ENCODE assay signal across 8 cellular contexts in genomic region chr6:169789944-169790927, GRCh38. TPM values are rescaled to one million over a fixed set of nuclear protein-coding genes. Genes with fewer than 3 reads are reported as not detected.
DNase-seq lines count a peak whose midpoint lies in the region; ATAC-seq and TF ChIP-seq lines count a peak whose summit lies in the region.

No MANE protein-coding gene starts in this region.

- H3K4me1 Mint-ChIP-seq in GM23338, result peaks cover 10% of the 10 kb centered on the region; the same call in 2 of the 3 replicates

- H3K27ac ChIP-seq in DOHH2 (ENCODE audit: low read depth, low read length) (no peak overlapping the region), GM23338 (ENCODE audit: low read depth) (no peak overlapping the region), RWPE1 (peak overlapping the region; percentile 76)

- H3K27me3 ChIP-seq in DOHH2 (ENCODE audit: control insufficient read depth, low read length) (0 out of 2 replicates have a peak, but pooled peaks cover 3% of the 10 kb centered on the region), GM23338 (ENCODE audit: insufficient read depth) (peaks cover 10% of the 10 kb centered on the region), neuron (ENCODE audit: insufficient read depth, low read length) (no peaks in the 10 kb centered on the region)

- H3K36me3 ChIP-seq in DOHH2 (ENCODE audit: control insufficient read depth, low read length), result no peaks in the 10 kb centered on the region
- no peaks in the 10 kb centered on the region for H3K36me3 ChIP-seq in GM23338 (ENCODE audit: insufficient read depth)
- H3K36me3 ChIP-seq in neuron (ENCODE audit: insufficient read depth, low read length), result no peaks in the 10 kb centered on the region

- H3K27me3 Mint-ChIP-seq in GM23338 (ENCODE audit: insufficient read depth, low read depth, poor library complexity), result peaks cover 14% of the 10 kb centered on the region

- peak overlapping the region; percentile 80 for H3K4me3 Mint-ChIP-seq in GM23338

- TF ChIP-seq CTCF in DOHH2 (IDR thresholded peaks at IDR 0.05; ENCODE audit: low read depth, low read length, poor library complexity, severe bottlenecking) (peak; percentile 97), GM23338 (conservative IDR thresholded peaks at IDR 0.05; ENCODE audit: low read depth in 2 of 2) (peak; percentile 93 to 97), RWPE1 (conservative IDR thresholded peaks at IDR 0.05; ENCODE audit: low read depth) (peak; percentile 98), foreskin fibroblast (IDR thresholded peaks at IDR 0.05; ENCODE audit: low read depth, low read length) (peak; percentile 99)

- H3K36me3 Mint-ChIP-seq in GM23338 (ENCODE audit: low read depth), result no peaks in the 10 kb centered on the region

- peak overlapping the region; percentile 100 for H2AFZ ChIP-seq in GM23338
- peak overlapping the region; percentile 62 for H2AFZ ChIP-seq in neuron (ENCODE audit: low read depth, low read length)

- H3K4me3 ChIP-seq in DOHH2 (ENCODE audit: low read length) (peak overlapping the region; percentile 77), GM23338 (peak overlapping the region; percentile 68), foreskin fibroblast (ENCODE audit: low read depth in 1 of 2, low read length in 2 of 2) (peak overlapping the region; percentile 46 to 67), neuron (ENCODE audit: low read length) (peak overlapping the region; percentile 67)

- peak; percentile 95 for ATAC-seq in GM23338

- no peaks in the 10 kb centered on the region for H3F3A ChIP-seq in DOHH2 (ENCODE audit: control insufficient read depth, insufficient read depth)
- H3F3A ChIP-seq in GM23338 (replicated peaks; ENCODE audit: low read depth), result no peaks in the 10 kb centered on the region

- H3K4me1 ChIP-seq in DOHH2 (ENCODE audit: control insufficient read depth, low read length) (peaks cover 15% of the 10 kb centered on the region), GM23338 (ENCODE audit: insufficient read depth) (no peaks in the 10 kb centered on the region), neuron (ENCODE audit: insufficient read depth, low read length) (peaks cover 19% of the 10 kb centered on the region)

- POLR2A ChIA-PET in RWPE1 (lab: Yijun Ruan, JAX; ENCODE audit: low non-redundant PET), result interaction anchor here (0.5 kb wide), 1 partner anchor 502 kb away, joined by 6 read pairs; no protein-coding TSS in a partner anchor

- no peak overlapping the region; the same call in 1 of the 2 replicates for H3K27ac Mint-ChIP-seq in GM23338

- no peaks in the 10 kb centered on the region for H3K9me3 ChIP-seq in DOHH2 (ENCODE audit: control insufficient read depth, insufficient read depth, low read length)
- H3K9me3 ChIP-seq in neuron (ENCODE audit: low read length), result no peaks in the 10 kb centered on the region

- H4K20me1 ChIP-seq in DOHH2 (ENCODE audit: control insufficient read depth, insufficient read depth, low read depth, low read length) (no peaks in the 10 kb centered on the region), GM23338 (replicated peaks; ENCODE audit: insufficient read depth) (no peaks in the 10 kb centered on the region)

- CTCF ChIA-PET in RWPE1 (lab: Yijun Ruan, JAX), result interaction anchor here (0.6 to 1.9 kb wide), 22 partner anchors 13 to 826 kb away, joined by 3 to 29 read pairs (median 4); partner anchors contain the start of gene DLL1

- H3K9me2 ChIP-seq in DOHH2 (replicated peaks; ENCODE audit: control insufficient read depth, low read length), result no peaks in the 10 kb centered on the region
- no peaks in the 10 kb centered on the region for H3K9me2 ChIP-seq in GM23338 (ENCODE audit: insufficient read depth)

- H3K79me2 ChIP-seq in DOHH2 (ENCODE audit: control insufficient read depth, low read length) (no peaks in the 10 kb centered on the region), GM23338 (replicated peaks; ENCODE audit: insufficient read depth) (no peaks in the 10 kb centered on the region)

- no peaks in the 10 kb centered on the region for H3K9me3 Mint-ChIP-seq in GM23338

- H3K4me2 ChIP-seq in DOHH2 (ENCODE audit: low read length) (peak overlapping the region; percentile 94), GM23338 (peak overlapping the region; percentile 93)

- DNase-seq in GM23338 (ENCODE audit: low spot score) (peak; percentile 89), LHCN-M2 (ENCODE audit: low read depth) (peak; percentile 55), RWPE1 (ENCODE audit: low spot score) (peak; percentile 81), foreskin fibroblast (peak; percentile 71 to 92), stromal cell of bone marrow (ENCODE audit: low read depth) (peak; percentile 45)
- peak; percentile 90 for DNase-seq in activated effector memory CD4-positive, alpha-beta T cell treated with anti-CD3 and anti-CD28 coated beads, Interleukin-2, amount 50 U/mL, for 16 hours

TF ChIP-seq in GM23338, 12 proteins besides CTCF, POLR2A, EP300 and RAD21:
- TF ChIP-seq POLR2AphosphoS5 (IDR thresholded peaks at IDR 0.05; ENCODE audit: low read depth), result peak; percentile 43; the same call in 1 of the 2 replicates
- no peak for TF ChIP-seq EZH2phosphoT487 (IDR thresholded peaks at IDR 0.05; ENCODE audit: unreplicated experiment)

RNA-seq across cellular contexts. Expression of gene ERMARD, which starts 38.8 kb away (rescaled TPM):
- total RNA-seq in GM23338 (2014; rRNA removed; shearing (Covaris generic)), result 7.6 and 11.7 TPM in 2 replicates
- polyA plus RNA-seq in GM23338 (2016; fragmentation: Nextera tagmentation; extraction: Ambion mirVana), result 8.5 and 8.6 TPM in 2 replicates
- total RNA-seq in LHCN-M2 (2014; rRNA removed), result 15.2 and 27.6 TPM in 2 replicates
- 15.3 TPM for polyA plus RNA-seq in LHCN-M2 (2012)

RNA-seq across cellular contexts. Expression of gene DYNLT2, which starts 38.9 kb away (rescaled TPM):
- total RNA-seq in GM23338 (2014; rRNA removed; shearing (Covaris generic)), result 2.8 and 3.3 TPM in 2 replicates
- 1.6 and 4.4 TPM in 2 replicates for polyA plus RNA-seq in GM23338 (2016; fragmentation: Nextera tagmentation; extraction: Ambion mirVana)
- 0.77 and 1.9 TPM in 2 replicates for total RNA-seq in LHCN-M2 (2014; rRNA removed)
- polyA plus RNA-seq in LHCN-M2 (2012), result 0.45 TPM
